11 cellular contexts compared by ENCODE assay signal in genomic region chr17:81277421-81277820, GRCh38. TPM values are rescaled to one million over a fixed set of nuclear protein-coding genes. Genes with fewer than 3 reads are reported as not detected.
DNase-seq lines count a peak whose midpoint lies in the region; ATAC-seq and TF ChIP-seq lines count a peak whose summit lies in the region.
"Had no signal": no experiment of that assay in that cellular context is flagged by ENCODE, and none has a peak within 500 bp of the region (broad histone marks: within the 10 kb centered on the region; RNA-seq: fewer than 3 reads in every experiment).

No MANE protein-coding gene starts in this region.

- no peak overlapping the region for H3K27ac ChIP-seq in osteoblast (ENCODE audit: low read depth, low read length)

- no peaks in the 10 kb centered on the region for H3K4me1 ChIP-seq in osteoblast (ENCODE audit: insufficient read depth, low read length)

- intact Hi-C loops in Right ventricle myocardium superior (cut with DNase I): no loop called here

- H2AFZ ChIP-seq in osteoblast (ENCODE audit: low read length): no peak overlapping the region

- peak overlapping the region; percentile 62 for H3K4me3 ChIP-seq in osteoblast (ENCODE audit: insufficient read depth, low read length)

- no peaks in the 10 kb centered on the region for H3K9me3 ChIP-seq in osteoblast (ENCODE audit: low read depth, low read length)

- DNase-seq in DMS79 treated with DMSO at 0.1 percent for 48 hours (lab: John Stamatoyannopoulos, UW) (peak; percentile 56), NCI-H2196 treated with DMSO at 0.1 percent for 48 hours (lab: John Stamatoyannopoulos, UW; ENCODE audit: unreplicated experiment) (peak; percentile 77), Right ventricle myocardium superior (peak; percentile 75), osteoblast (ENCODE audit: insufficient read length, low spot score, missing footprints) (peak; percentile 91)
- no peak for DNase-seq in activated CD4-positive, alpha-beta T cell treated with anti-CD3 and anti-CD28 coated beads, Interleukin-2, amount 50 U/mL, for 4 hours
- DNase-seq: activated gamma-delta T cell; NCI-H1436; stimulated activated naive CD4-positive, alpha-beta T cell had no signal

- H4K20me1 ChIP-seq in osteoblast (ENCODE audit: insufficient read depth, low read length): peaks cover 9% of the 10 kb centered on the region

- peak; percentile 84 for ATAC-seq in Right ventricle myocardium superior (ENCODE audit: poor library complexity)
- ATAC-seq in GM18909 (IDR thresholded peaks at IDR 0.05; ENCODE audit: poor library complexity, unreplicated experiment): no peak
- ATAC-seq in GM21528 (IDR thresholded peaks at IDR 0.05; ENCODE audit: low FRiP score, unreplicated experiment): no peak
- ATAC-seq in GM18907 (IDR thresholded peaks at IDR 0.05; ENCODE audit: unreplicated experiment): no peak

- H3K36me3 ChIP-seq in osteoblast (ENCODE audit: insufficient read depth, low read length): peaks cover 44% of the 10 kb centered on the region

- H3K27me3 ChIP-seq in osteoblast (ENCODE audit: insufficient read depth, low read length): no peaks in the 10 kb centered on the region

- H3K79me2 ChIP-seq in osteoblast (ENCODE audit: insufficient read depth, low read length): peaks cover 24% of the 10 kb centered on the region

- peak overlapping the region; percentile 63 for H3K4me2 ChIP-seq in osteoblast (ENCODE audit: insufficient read depth, low read length)

- TF ChIP-seq CTCF in osteoblast (IDR thresholded peaks at IDR 0.05; ENCODE audit: extremely low read depth, low read depth, low read length): no peak

RNA-seq across cellular contexts. Expression of gene SLC38A10, which starts 17.7 kb away (rescaled TPM):
- total RNA-seq in Right ventricle myocardium superior (41.3 TPM), osteoblast (85.5 and 92.6 TPM in 2 replicates)

RNA-seq across cellular contexts. Expression of gene NDUFAF8, which starts 38.3 kb away (rescaled TPM):
- total RNA-seq in Right ventricle myocardium superior: 59.4 TPM
- 19.9 and 28.0 TPM in 2 replicates for total RNA-seq in osteoblast

RNA-seq across cellular contexts. Expression of gene TEPSIN, which starts 38.6 kb away (rescaled TPM):
- total RNA-seq in Right ventricle myocardium superior: 13.4 TPM
- total RNA-seq in osteoblast: 16.6 and 18.0 TPM in 2 replicates

RNA-seq across cellular contexts. Expression of gene CEP131, which starts 54.7 kb away (rescaled TPM):
- 11.1 TPM for total RNA-seq in Right ventricle myocardium superior
- total RNA-seq in osteoblast: 7.7 and 8.7 TPM in 2 replicates

Comparison
In these comparisons a context has a peak if more than half of its experiments do, and no peak if none do; other contexts are left out.
1. DNase-seq: peak in DMS79 treated with DMSO at 0.1 percent for 48 hours (single experiment), NCI-H2196 treated with DMSO at 0.1 percent for 48 hours (single experiment), Right ventricle myocardium superior (single experiment) and osteoblast (single experiment); none in activated CD4-positive, alpha-beta T cell treated with anti-CD3 and anti-CD28 coated beads, Interleukin-2, amount 50 U/mL, for 4 hours (0 of 2).